8 cellular contexts compared by ENCODE assay signal in genomic region chr2:233356546-233357308, GRCh38. TPM values are rescaled to one million over a fixed set of nuclear protein-coding genes. Genes with fewer than 3 reads are reported as not detected.
DNase-seq lines count a peak whose midpoint lies in the region; ATAC-seq and TF ChIP-seq lines count a peak whose summit lies in the region.
"Had no signal": no experiment of that assay in that cellular context is flagged by ENCODE, and none has a peak within 500 bp of the region (broad histone marks: within the 10 kb centered on the region; RNA-seq: fewer than 3 reads in every experiment).

No MANE protein-coding gene starts in this region.

- no peaks in the 10 kb centered on the region for H3K27me3 ChIP-seq in GM06990 (replicated peaks; ENCODE audit: control insufficient read depth, insufficient read depth, low read length)
- H3K27me3 ChIP-seq in MM.1S (replicated peaks; ENCODE audit: insufficient read depth, low read length) = no peaks in the 10 kb centered on the region
- H3K27me3 ChIP-seq in MG63 = no peaks in the 10 kb centered on the region

- DNase-seq in GM06990 (ENCODE audit: extremely low read depth, insufficient read length) (no peak), MM.1S (no peak), osteocyte (ENCODE audit: extremely low spot score, unreplicated experiment) (no peak), MG63 (no peak)
- no peak for DNase-seq in central memory CD8-positive, alpha-beta T cell (ENCODE audit: low spot score in 2 of 2)
- no peak for DNase-seq in effector CD8-positive, alpha-beta T cell (lab: John Stamatoyannopoulos, UW)
- DNase-seq: NCI-H2171 had no signal

- peaks cover 28% of the 10 kb centered on the region for H3K36me3 Mint-ChIP-seq in central memory CD8-positive, alpha-beta T cell (ENCODE audit: insufficient read depth)
- peaks cover 12% of the 10 kb centered on the region for H3K36me3 Mint-ChIP-seq in osteocyte (ENCODE audit: unreplicated experiment)

- no peaks in the 10 kb centered on the region for H3K9me2 ChIP-seq in MM.1S (replicated peaks; ENCODE audit: insufficient read depth, low read length)

- H3K4me3 ChIP-seq in GM06990 (replicated peaks; ENCODE audit: low read depth, low read length) = peak overlapping the region; percentile 89
- H3K4me3 ChIP-seq in MM.1S (ENCODE audit: low read length) = no peak overlapping the region
- no peak overlapping the region for H3K4me3 ChIP-seq in MG63

- no peaks in the 10 kb centered on the region for H3K9me3 Mint-ChIP-seq in central memory CD8-positive, alpha-beta T cell
- H3K9me3 Mint-ChIP-seq in osteocyte (ENCODE audit: unreplicated experiment) = no peaks in the 10 kb centered on the region

- no peak overlapping the region for H3K9ac ChIP-seq in MM.1S (ENCODE audit: low read length)

- no peak overlapping the region for H2AFZ ChIP-seq in MM.1S (ENCODE audit: low read length)

- H3K9me3 ChIP-seq in MM.1S (replicated peaks; ENCODE audit: insufficient read depth, low read length) = no peaks in the 10 kb centered on the region
- no peaks in the 10 kb centered on the region for H3K9me3 ChIP-seq in MG63

- ATAC-seq in central memory CD8-positive, alpha-beta T cell (replicated peaks; ENCODE audit: extremely low read depth, poor library complexity, severe bottlenecking) = no peak
- ATAC-seq in HG02678 (IDR thresholded peaks at IDR 0.05; ENCODE audit: unreplicated experiment) = no peak

- peaks cover 6% of the 10 kb centered on the region for H3F3A ChIP-seq in MM.1S (ENCODE audit: insufficient read depth, low read length)

- no peak overlapping the region for H3K27ac ChIP-seq in MM.1S (ENCODE audit: low read length)

- TF ChIP-seq CTCF in GM06990 (IDR thresholded peaks at IDR 0.05; ENCODE audit: insufficient read depth, low read length, poor library complexity, severe bottlenecking) (no peak), MM.1S (IDR thresholded peaks at IDR 0.05; ENCODE audit: low read length) (no peak), osteocyte (IDR thresholded peaks at IDR 0.05) (no peak)

- no peaks in the 10 kb centered on the region for H3K27me3 Mint-ChIP-seq in central memory CD8-positive, alpha-beta T cell
- H3K27me3 Mint-ChIP-seq in osteocyte (ENCODE audit: unreplicated experiment) = no peaks in the 10 kb centered on the region

- no peaks in the 10 kb centered on the region; the same call in 1 of the 2 replicates for H3K36me3 ChIP-seq in GM06990 (ENCODE audit: control insufficient read depth, insufficient read depth, low read length)
- H3K36me3 ChIP-seq in MM.1S (replicated peaks; ENCODE audit: insufficient read depth, low read length) = no peaks in the 10 kb centered on the region
- peaks cover 9% of the 10 kb centered on the region for H3K36me3 ChIP-seq in MG63

- H3K4me2 ChIP-seq in MM.1S (ENCODE audit: low read depth, low read length) = peak overlapping the region; percentile 85; the same call in 1 of the 2 replicates

- no peaks in the 10 kb centered on the region for H4K20me1 ChIP-seq in MM.1S (ENCODE audit: insufficient read depth, low read length)

- H3K4me3 Mint-ChIP-seq in central memory CD8-positive, alpha-beta T cell = peak overlapping the region; percentile 88
- peak overlapping the region; percentile 77 for H3K4me3 Mint-ChIP-seq in osteocyte (ENCODE audit: unreplicated experiment)

- peaks cover 68% of the 10 kb centered on the region for H3K79me2 ChIP-seq in MM.1S (ENCODE audit: low read length)

- peaks cover 71% of the 10 kb centered on the region for H3K4me1 Mint-ChIP-seq in central memory CD8-positive, alpha-beta T cell
- H3K4me1 Mint-ChIP-seq in osteocyte (ENCODE audit: unreplicated experiment) = peaks cover 65% of the 10 kb centered on the region

- H3K27ac Mint-ChIP-seq in central memory CD8-positive, alpha-beta T cell (ENCODE audit: low read depth) = peak overlapping the region; percentile 13
- peak overlapping the region; percentile 1 for H3K27ac Mint-ChIP-seq in osteocyte (ENCODE audit: unreplicated experiment)

- H3K4me1 ChIP-seq in MM.1S (ENCODE audit: low read length) = peaks cover 28% of the 10 kb centered on the region

RNA-seq across cellular contexts. Expression of gene DGKD, which starts 2.4 kb away (rescaled TPM):
- total RNA-seq in osteocyte = 65.4 and 70.5 TPM in 2 replicates
- 8.8 and 8.9 TPM in 2 replicates for total RNA-seq in MG63 (2014; rRNA removed; shearing (Covaris generic); ENCODE audit: low replicate concordance)

RNA-seq across cellular contexts. Expression of gene SAG, which starts 49.1 kb away (rescaled TPM):
- total RNA-seq in osteocyte = not detected in 2 replicates
- not detected in 2 replicates for total RNA-seq in MG63 (2014; rRNA removed; shearing (Covaris generic); ENCODE audit: low replicate concordance)
